ENCODE assay signal across 7 cellular contexts in genomic region chr15:97235285-97235985, GRCh38.
DNase-seq lines count a peak whose midpoint lies in the region; ATAC-seq and TF ChIP-seq lines count a peak whose summit lies in the region.

No MANE protein-coding gene starts in this region.

- in situ Hi-C loops in astrocyte of the cerebellum (cut with HindIII; ENCODE audit: low sequenced_read_pairs): loop anchor here (25.0 kb wide), 1 partner anchor 898 kb away; the partner anchor contains the start of gene NR2F2

- DNase-seq in ELF-1 (ENCODE audit: low read depth, low spot score) (peak; percentile 41), HFFc6 (peak; percentile 43), NOMO-1 treated with DMSO at 0.1 percent for 48 hours (lab: John Stamatoyannopoulos, UW; ENCODE audit: unreplicated experiment) (peak; percentile 48), astrocyte of the cerebellum (ENCODE audit: low read depth) (peak; percentile 43), iPS-NIHi7 (ENCODE audit: extremely low spot score) (peak; percentile 78)
- peak; percentile 1 to 4 for DNase-seq in stimulated activated CD4-positive, alpha-beta T cell treated with anti-CD3 and anti-CD28 coated beads, Interleukin-1b, Interleukin-23, amount 100 ng/mL, for 4 hours (ENCODE audit: low read depth in 2 of 2)

- H3K36me3 Mint-ChIP-seq in HFFc6 (ENCODE audit: low read depth): no peaks in the 10 kb centered on the region

- peaks cover 4% of the 10 kb centered on the region for H3K27me3 Mint-ChIP-seq in HFFc6 (ENCODE audit: insufficient read depth)

- no peak overlapping the region for H3K27ac Mint-ChIP-seq in HFFc6

- TF ChIP-seq CTCF in HFFc6 (IDR thresholded peaks at IDR 0.05) (peak; percentile 97), astrocyte of the cerebellum (IDR thresholded peaks at IDR 0.05; ENCODE audit: low read depth, low read length, missing control alignments) (peak; percentile 91)

- no peak for ATAC-seq in GM18870 (IDR thresholded peaks at IDR 0.05; ENCODE audit: unreplicated experiment)

- peak overlapping the region; percentile 78 for H3K4me3 Mint-ChIP-seq in HFFc6

- peaks cover 29% of the 10 kb centered on the region for H3K4me1 Mint-ChIP-seq in HFFc6 (ENCODE audit: low read depth)

- no peak overlapping the region for H3K4me3 ChIP-seq in astrocyte of the cerebellum (ENCODE audit: low read depth, low read length)

- H3K9me3 Mint-ChIP-seq in HFFc6: no peaks in the 10 kb centered on the region

Comparison
In these comparisons a context has a peak if more than half of its experiments do, and no peak if none do; other contexts are left out.
1. DNase-seq: peak in every context shown above with its lines; median percentile 78 in iPS-NIHi7; 48 in NOMO-1 treated with DMSO at 0.1 percent for 48 hours; 43 in HFFc6; 43 in astrocyte of the cerebellum; 41 in ELF-1; 2 in stimulated activated CD4-positive, alpha-beta T cell treated with anti-CD3 and anti-CD28 coated beads, Interleukin-1b, Interleukin-23, amount 100 ng/mL, for 4 hours.